ENCODE assay signal across 8 cellular contexts in genomic region chrX:154379569-154379951, GRCh38. TPM values are rescaled to one million over a fixed set of nuclear protein-coding genes. Genes with fewer than 3 reads are reported as not detected.
DNase-seq lines count a peak whose midpoint lies in the region; ATAC-seq and TF ChIP-seq lines count a peak whose summit lies in the region.

No MANE protein-coding gene starts in this region.

- H3K4me3 ChIP-seq in GM08714 (ENCODE audit: low read length) (peak overlapping the region; percentile 70), NT2/D1 (ENCODE audit: insufficient read length, low read depth) (peak overlapping the region; percentile 64), parathyroid adenoma (ENCODE audit: low read depth, low read length) (peak overlapping the region; percentile 93)

- peak overlapping the region; percentile 79 for H3K4me2 ChIP-seq in parathyroid adenoma (ENCODE audit: low read length)

- H3K9ac ChIP-seq in NT2/D1 (ENCODE audit: insufficient read length, low read depth) (peak overlapping the region; percentile 77), parathyroid adenoma (peak overlapping the region; percentile 94)

- H3K27me3 ChIP-seq in NT2/D1 (ENCODE audit: insufficient read depth, insufficient read length) (no peaks in the 10 kb centered on the region), parathyroid adenoma (ENCODE audit: control insufficient read depth, insufficient read depth, low read length) (no peaks in the 10 kb centered on the region)

- H3K79me2 ChIP-seq in parathyroid adenoma: no peaks in the 10 kb centered on the region

- no peak for TF ChIP-seq CTCF in parathyroid adenoma (IDR thresholded peaks at IDR 0.05)

- ATAC-seq in HG03108 (IDR thresholded peaks at IDR 0.05; ENCODE audit: unreplicated experiment): no peak

- H2AFZ ChIP-seq in parathyroid adenoma: peak overlapping the region; percentile 66

- no peak for DNase-seq in NT2/D1 (ENCODE audit: low read depth, low spot score)
- no peak for DNase-seq in epithelial cell of prostate (ENCODE audit: low read depth, low spot score)
- DNase-seq in NCI-H1694 (lab: John Stamatoyannopoulos, UW): no peak
- no peak for DNase-seq in mucosa of gallbladder (ENCODE audit: low spot score)
- no peak for DNase-seq in ureter (ENCODE audit: low spot score)

- H3K36me3 ChIP-seq in NT2/D1 (ENCODE audit: insufficient read depth, insufficient read length, low read length) (peaks cover 14% of the 10 kb centered on the region), parathyroid adenoma (ENCODE audit: control insufficient read depth, insufficient read depth, low read length) (no peaks in the 10 kb centered on the region)

- H3K4me1 ChIP-seq in NT2/D1 (ENCODE audit: insufficient read depth, insufficient read length): peaks cover 2% of the 10 kb centered on the region
- no peaks in the 10 kb centered on the region for H3K4me1 ChIP-seq in parathyroid adenoma

- H3K9me3 ChIP-seq in NT2/D1 (ENCODE audit: insufficient read depth, low read length) (no peaks in the 10 kb centered on the region), parathyroid adenoma (ENCODE audit: control insufficient read depth, low read length) (no peaks in the 10 kb centered on the region)

- peak overlapping the region; percentile 73 for H3K27ac ChIP-seq in epithelial cell of prostate
- peak overlapping the region; percentile 95 for H3K27ac ChIP-seq in parathyroid adenoma

RNA-seq across cellular contexts. Expression of gene EMD, which starts 0.5 kb away (rescaled TPM):
- total RNA-seq in mucosa of gallbladder (62.6 TPM), ureter (80.4 TPM)

RNA-seq across cellular contexts. Expression of gene FLNA, which starts 5.1 kb away (rescaled TPM):
- total RNA-seq in mucosa of gallbladder: 2,367 TPM
- total RNA-seq in ureter: 2,361 TPM

RNA-seq across cellular contexts. Expression of gene RPL10, which starts 18.6 kb away (rescaled TPM):
- 1,937 TPM for total RNA-seq in mucosa of gallbladder
- total RNA-seq in ureter: 3,238 TPM

RNA-seq across cellular contexts. Expression of gene DNASE1L1, which starts 29.5 kb away (rescaled TPM):
- total RNA-seq in mucosa of gallbladder (28.2 TPM), ureter (27.0 TPM)

RNA-seq across cellular contexts. Expression of gene TAFAZZIN, which starts 31.8 kb away (rescaled TPM):
- total RNA-seq in mucosa of gallbladder (49.8 TPM), ureter (49.5 TPM)
